ENCODE assay signal across 8 cellular contexts in genomic region chr1:87331319-87332269, GRCh38. TPM values are rescaled to one million over a fixed set of nuclear protein-coding genes. Genes with fewer than 3 reads are reported as not detected.
DNase-seq lines count a peak whose midpoint lies in the region; ATAC-seq and TF ChIP-seq lines count a peak whose summit lies in the region.

No MANE protein-coding gene starts in this region.

- peak overlapping the region in 1 of 2 experiments; percentile 9 for H3K4ac ChIP-seq in mesenchymal stem cell (ENCODE audit: low read depth in 1 of 2, low read length in 2 of 2)

- peak overlapping the region; percentile 51 for H4K8ac ChIP-seq in mesenchymal stem cell (ENCODE audit: low read length)

- CTCF ChIA-PET in activated CD8-positive, alpha-beta memory T cell treated with anti-CD3 and anti-CD28 coated beads, Interleukin-2, amount 10 ng/mL, durations not matched to agents 7 days and 5 days (lab: Charles Lee): interaction anchor here (1.2 kb wide), 1 partner anchor 39 kb away, joined by 3 read pairs; no protein-coding TSS in a partner anchor

- no peak overlapping the region for H2BK15ac ChIP-seq in mesenchymal stem cell (ENCODE audit: low read depth, poor library complexity, severe bottlenecking)

- no peaks in the 10 kb centered on the region; the same call in none of the 2 replicates for H3K27me3 Mint-ChIP-seq in HFFc6 (ENCODE audit: insufficient read depth)
- H3K27me3 Mint-ChIP-seq in activated CD8-positive, alpha-beta memory T cell treated with anti-CD3 and anti-CD28 coated beads, Interleukin-2, amount 10 ng/mL, durations not matched to agents 7 days and 5 days: no peaks in the 10 kb centered on the region
- peaks cover 21% of the 10 kb centered on the region for H3K27me3 Mint-ChIP-seq in endothelial cell (ENCODE audit: unreplicated experiment)

- peaks cover 10% of the 10 kb centered on the region for H3K4me1 ChIP-seq in mesenchymal stem cell (ENCODE audit: control insufficient read depth, insufficient read depth, low read depth, low read length)

- DNase-seq in GDM1 (lab: John Stamatoyannopoulos, UW): peak; percentile 11
- peak; percentile 38 for DNase-seq in HFFc6
- DNase-seq in NCI-H69 (lab: John Stamatoyannopoulos, UW): peak; percentile 89
- DNase-seq in activated CD8-positive, alpha-beta memory T cell treated with anti-CD3 and anti-CD28 coated beads, Interleukin-2, amount 10 ng/mL, durations not matched to agents 7 days and 5 days: peak; percentile 85
- peak; percentile 77 for DNase-seq in endothelial cell (ENCODE audit: low spot score)
- DNase-seq in mesenchymal stem cell: peak; percentile 66
- peak; percentile 37 to 47 for DNase-seq in stimulated activated CD8-positive, alpha-beta memory T cell treated with anti-CD3 and anti-CD28 coated beads, Interleukin-4, amount 100 ng/mL, for 1 hour (ENCODE audit: low read depth in 2 of 2, low spot score in 1 of 2)
- no peak for DNase-seq in MV-4-11 (lab: John Stamatoyannopoulos, UW)

- peak; percentile 50 for TF ChIP-seq CTCF in HFFc6 (IDR thresholded peaks at IDR 0.05)
- no peak for TF ChIP-seq CTCF in endothelial cell (IDR thresholded peaks at IDR 0.05; ENCODE audit: unreplicated experiment)

- peaks cover 10% of the 10 kb centered on the region for H3K79me1 ChIP-seq in mesenchymal stem cell (replicated peaks; ENCODE audit: low read length, poor library complexity, severe bottlenecking)

- H2BK5ac ChIP-seq in mesenchymal stem cell (ENCODE audit: low read depth, low read length, poor library complexity, severe bottlenecking): no peak overlapping the region

- peaks cover 0 to 14% of the 10 kb centered on the region in 2 experiments for H3K36me3 ChIP-seq in mesenchymal stem cell (ENCODE audit: control insufficient read depth in 1 of 2, insufficient read depth in 2 of 2, low read depth in 1 of 2, low read length in 2 of 2)

- H2BK120ac ChIP-seq in mesenchymal stem cell (ENCODE audit: low read depth, low read length): peak overlapping the region; percentile 49

- no peaks in the 10 kb centered on the region for H3K9me3 ChIP-seq in mesenchymal stem cell (ENCODE audit: control insufficient read depth, low read length)

- H2BK12ac ChIP-seq in mesenchymal stem cell (ENCODE audit: low read length in 2 of 2): peak overlapping the region in 1 of 2 experiments; percentile 17

- WGBS in mesenchymal stem cell: 1% methylated on average over 51 of the region's 67 CpGs

- peaks cover 24% of the 10 kb centered on the region for H3K36me3 Mint-ChIP-seq in HFFc6 (ENCODE audit: low read depth)
- peaks cover 31% of the 10 kb centered on the region for H3K36me3 Mint-ChIP-seq in activated CD8-positive, alpha-beta memory T cell treated with anti-CD3 and anti-CD28 coated beads, Interleukin-2, amount 10 ng/mL, durations not matched to agents 7 days and 5 days
- peaks cover 5% of the 10 kb centered on the region for H3K36me3 Mint-ChIP-seq in endothelial cell (ENCODE audit: low read depth, unreplicated experiment)

- peak overlapping the region; percentile 65 to 88 for H3K4me3 ChIP-seq in mesenchymal stem cell (ENCODE audit: insufficient read depth in 1 of 2, low read depth in 1 of 2, low read length in 2 of 2)

- H3K18ac ChIP-seq in mesenchymal stem cell (ENCODE audit: low read depth in 1 of 2, low read length in 2 of 2): peak overlapping the region; percentile 79

- H3K27ac ChIP-seq in mesenchymal stem cell (ENCODE audit: low read length, poor library complexity, severe bottlenecking): peak overlapping the region; percentile 53

- H2AK5ac ChIP-seq in mesenchymal stem cell (ENCODE audit: low read length, severe bottlenecking): no peak overlapping the region

- H3K14ac ChIP-seq in mesenchymal stem cell (ENCODE audit: low read length in 2 of 2): peak overlapping the region in 1 of 2 experiments; percentile 13

- H3K4me3 Mint-ChIP-seq in HFFc6: peak overlapping the region; percentile 95
- H3K4me3 Mint-ChIP-seq in activated CD8-positive, alpha-beta memory T cell treated with anti-CD3 and anti-CD28 coated beads, Interleukin-2, amount 10 ng/mL, durations not matched to agents 7 days and 5 days: peak overlapping the region; percentile 89
- H3K4me3 Mint-ChIP-seq in endothelial cell (ENCODE audit: unreplicated experiment): peak overlapping the region; percentile 95

- H3K27me3 ChIP-seq in mesenchymal stem cell (ENCODE audit: control insufficient read depth in 1 of 2, insufficient read depth in 1 of 2, low read length in 2 of 2): no peaks in the 10 kb centered on the region

- no peak overlapping the region for H2AFZ ChIP-seq in mesenchymal stem cell (ENCODE audit: low read depth, low read length)

- H3K9ac ChIP-seq in mesenchymal stem cell (ENCODE audit: low read length): peak overlapping the region; percentile 95

- peak overlapping the region; percentile 86 for H3K4me2 ChIP-seq in mesenchymal stem cell (ENCODE audit: low read length, poor library complexity, severe bottlenecking)

- H3K9me3 Mint-ChIP-seq in HFFc6: no peaks in the 10 kb centered on the region
- H3K9me3 Mint-ChIP-seq in activated CD8-positive, alpha-beta memory T cell treated with anti-CD3 and anti-CD28 coated beads, Interleukin-2, amount 10 ng/mL, durations not matched to agents 7 days and 5 days (ENCODE audit: low read depth): no peaks in the 10 kb centered on the region
- H3K9me3 Mint-ChIP-seq in endothelial cell (ENCODE audit: unreplicated experiment): no peaks in the 10 kb centered on the region

- H4K91ac ChIP-seq in mesenchymal stem cell (ENCODE audit: low read length): no peak overlapping the region

- peak overlapping the region in 1 of 2 experiments; percentile 49 for H3K23ac ChIP-seq in mesenchymal stem cell (ENCODE audit: low read length in 2 of 2)

- H3K27ac Mint-ChIP-seq in HFFc6 (peak overlapping the region; percentile 83), endothelial cell (ENCODE audit: unreplicated experiment) (peak overlapping the region; percentile 84)
- peak overlapping the region; percentile 92 for H3K27ac Mint-ChIP-seq in activated CD8-positive, alpha-beta memory T cell treated with anti-CD3 and anti-CD28 coated beads, Interleukin-2, amount 10 ng/mL, durations not matched to agents 7 days and 5 days

- H3K4me1 Mint-ChIP-seq in HFFc6 (ENCODE audit: low read depth) (peaks cover 50% of the 10 kb centered on the region), endothelial cell (ENCODE audit: unreplicated experiment) (peaks cover 36% of the 10 kb centered on the region)
- peaks cover 41% of the 10 kb centered on the region for H3K4me1 Mint-ChIP-seq in activated CD8-positive, alpha-beta memory T cell treated with anti-CD3 and anti-CD28 coated beads, Interleukin-2, amount 10 ng/mL, durations not matched to agents 7 days and 5 days

- peak; percentile 22 for ATAC-seq in activated CD8-positive, alpha-beta memory T cell treated with anti-CD3 and anti-CD28 coated beads, Interleukin-2, amount 10 ng/mL, durations not matched to agents 7 days and 5 days

RNA-seq across cellular contexts. Expression of gene LMO4, which starts 2.9 kb away (rescaled TPM):
- total RNA-seq in HFFc6 (2021; fragmentation: NEBNext Ultra II Directional; extraction: Animal tissue kit (Norgen Biotek cat#: 25700)): 10 to 100 TPM; 33.1 to 43.4 (median 38.3) TPM
- total RNA-seq in activated CD8-positive, alpha-beta memory T cell treated with anti-CD3 and anti-CD28 coated beads, Interleukin-2, amount 10 ng/mL, durations not matched to agents 7 days and 5 days: 10 to 100 TPM; 49.2 to 63.7 TPM
- 25.9 TPM for total RNA-seq in endothelial cell (ENCODE audit: unreplicated experiment)
- 40.6 TPM for polyA plus RNA-seq in mesenchymal stem cell (2013, experiment 1 of 2)
- 40.8 TPM for polyA plus RNA-seq in mesenchymal stem cell (2013, experiment 2 of 2)
